Comparison of ENCODE assay signal across 1 cellular context in genomic region chr20:49216991-49217578, GRCh38.
TF ChIP-seq lines count a peak whose summit lies in the region.

No MANE protein-coding gene starts in this region.

TF ChIP-seq in HepG2, 621 proteins besides CTCF, POLR2A, EP300 and RAD21 (continued from another document and continues in another):
- no peak for TF ChIP-seq NFAT5 (CRISPR knock-in tag; IDR thresholded peaks at IDR 0.05)
- no peak for TF ChIP-seq PLSCR1 (CRISPR knock-in tag; IDR thresholded peaks at IDR 0.05; ENCODE audit: borderline replicate concordance)
- no peak for TF ChIP-seq ELK4 (CRISPR knock-in tag; IDR thresholded peaks at IDR 0.05; ENCODE audit: borderline replicate concordance)
- TF ChIP-seq ZNF138 (CRISPR knock-in tag; IDR thresholded peaks at IDR 0.05; ENCODE audit: low read depth), result no peak; the same call in 1 of the 2 replicates
- no peak for TF ChIP-seq SAFB2 (CRISPR knock-in tag; IDR thresholded peaks at IDR 0.05; ENCODE audit: borderline replicate concordance, low read depth)
- no peak for TF ChIP-seq ZNF543 (CRISPR knock-in tag; IDR thresholded peaks at IDR 0.05)
- no peak for TF ChIP-seq ZNF256 (CRISPR knock-in tag; conservative IDR thresholded peaks at IDR 0.05)
- no peak for TF ChIP-seq RBM22 (optimal IDR thresholded peaks at IDR 0.05; ENCODE audit: low read length)
- TF ChIP-seq ZNF343 (CRISPR knock-in tag; IDR thresholded peaks at IDR 0.05), result peak; percentile 100
- TF ChIP-seq ZBTB34 (CRISPR knock-in tag; IDR thresholded peaks at IDR 0.05), result no peak
- peak; percentile 64; the same call in 1 of the 2 replicates for TF ChIP-seq FOXK1 (CRISPR knock-in tag; IDR thresholded peaks at IDR 0.05; ENCODE audit: borderline replicate concordance, low read depth)
- no peak for TF ChIP-seq ZNF234 (CRISPR knock-in tag; conservative IDR thresholded peaks at IDR 0.05)
- no peak for TF ChIP-seq ZNF564 (CRISPR knock-in tag; IDR thresholded peaks at IDR 0.05)
- TF ChIP-seq NBN (conservative IDR thresholded peaks at IDR 0.05), result no peak
- TF ChIP-seq ZBTB40 (IDR thresholded peaks at IDR 0.05), result no peak
- TF ChIP-seq ZBTB40 (CRISPR knock-in tag; IDR thresholded peaks at IDR 0.05), result no peak
- no peak for TF ChIP-seq ZNF770 (CRISPR knock-in tag; IDR thresholded peaks at IDR 0.05)
- TF ChIP-seq KAT2B (IDR thresholded peaks at IDR 0.05; ENCODE audit: borderline replicate concordance, low read depth, low read length), result no peak
- TF ChIP-seq ZBTB1 (CRISPR knock-in tag; IDR thresholded peaks at IDR 0.05; ENCODE audit: borderline replicate concordance), result no peak
- peak; percentile 32; the same call in 1 of the 2 replicates for TF ChIP-seq ZNF652 (CRISPR knock-in tag; IDR thresholded peaks at IDR 0.05; ENCODE audit: borderline replicate concordance, low read depth)
- no peak for TF ChIP-seq SRSF9 (IDR thresholded peaks at IDR 0.05; ENCODE audit: borderline replicate concordance, insufficient read depth, low read depth, low read length, poor library complexity, severe bottlenecking)
- no peak for TF ChIP-seq LBX2 (CRISPR knock-in tag; IDR thresholded peaks at IDR 0.05; ENCODE audit: borderline replicate concordance)
- TF ChIP-seq ZNF143 (CRISPR knock-in tag; IDR thresholded peaks at IDR 0.05), result no peak
- TF ChIP-seq DBP (CRISPR knock-in tag; IDR thresholded peaks at IDR 0.05; ENCODE audit: not compliant biosample characterization), result no peak
- peak; percentile 72; the same call in 1 of the 3 replicates for TF ChIP-seq MXI1 (IDR thresholded peaks at IDR 0.05; ENCODE audit: borderline replicate concordance, low read depth, low read length)
- peak; percentile 59; the same call in 1 of the 2 replicates for TF ChIP-seq ZBTB49 (CRISPR knock-in tag; IDR thresholded peaks at IDR 0.05; ENCODE audit: borderline replicate concordance)
- no peak for TF ChIP-seq PITX1 (CRISPR knock-in tag; IDR thresholded peaks at IDR 0.05)
